1 cellular context compared by ENCODE assay signal in genomic region chr1:206468571-206468970, GRCh38.
TF ChIP-seq lines count a peak whose summit lies in the region.

No MANE protein-coding gene starts in this region.

TF ChIP-seq in HepG2, 621 proteins besides CTCF, POLR2A, EP300 and RAD21:
- TF ChIP-seq HOMEZ (CRISPR knock-in tag; IDR thresholded peaks at IDR 0.05; ENCODE audit: low read depth): no peak
- TF ChIP-seq TEAD3 (CRISPR knock-in tag; optimal IDR thresholded peaks at IDR 0.05; ENCODE audit: borderline replicate concordance): peak; percentile 8
